Comparison of ENCODE assay signal across 17 cellular contexts in genomic region chr2:240297553-240298315, GRCh38.
"Had no signal": no experiment of that assay in that cellular context is flagged by ENCODE, and none has a peak within 500 bp of the region (broad histone marks: within the 10 kb centered on the region; RNA-seq: fewer than 3 reads in every experiment).

No MANE protein-coding gene starts in this region.

- ATAC-seq: foreskin keratinocyte, left lobe of liver, sciatic nerve had no signal

- H3K27me3 Mint-ChIP-seq: activated CD4-positive, alpha-beta T cell treated with anti-CD3 and anti-CD28 coated beads, Interleukin-2, amount 10 ng/mL, durations not matched to agents 24 days and 14 days; activated naive CD8-positive, alpha-beta T cell had no signal

- H3K27me3 ChIP-seq: cardiac muscle cell, ovary, testis, upper lobe of left lung had no signal

- H3K4me2 ChIP-seq: smooth muscle cell had no signal

- H3K4me1 Mint-ChIP-seq: activated CD4-positive, alpha-beta T cell treated with anti-CD3 and anti-CD28 coated beads, Interleukin-2, amount 10 ng/mL, durations not matched to agents 24 days and 14 days had no signal

- DNase-seq: activated CD4-positive, alpha-beta T cell treated with anti-CD3 and anti-CD28 coated beads, Interleukin-2, amount 10 ng/mL, durations not matched to agents 24 days and 14 days; endodermal cell; hippocampal formation; islet precursor cell; nephron progenitor cell; ovary; stimulated activated CD4-positive, alpha-beta T cell treated with anti-CD3 and anti-CD28 coated beads, Interleukin-4, amount 100 ng/mL, for 1 hour; T1000; testis had no signal

- H3K9me3 ChIP-seq: ovary, testis, upper lobe of left lung had no signal

- H3K4me3 ChIP-seq: cardiac muscle cell, ovary, smooth muscle cell, testis, upper lobe of left lung had no signal

- H3K27ac ChIP-seq: cardiac muscle cell, epithelial cell of prostate, foreskin keratinocyte, ovary, testis, upper lobe of left lung had no signal

- H3K4me3 Mint-ChIP-seq: activated CD4-positive, alpha-beta T cell treated with anti-CD3 and anti-CD28 coated beads, Interleukin-2, amount 10 ng/mL, durations not matched to agents 24 days and 14 days; activated naive CD8-positive, alpha-beta T cell; endodermal cell; nephron progenitor cell had no signal

- H3K4me1 ChIP-seq: foreskin keratinocyte, testis, upper lobe of left lung had no signal

- H3K36me3 Mint-ChIP-seq: activated naive CD8-positive, alpha-beta T cell had no signal

- H3K36me3 ChIP-seq: cardiac muscle cell, ovary, upper lobe of left lung had no signal

- H3K9me3 Mint-ChIP-seq: activated CD4-positive, alpha-beta T cell treated with anti-CD3 and anti-CD28 coated beads, Interleukin-2, amount 10 ng/mL, durations not matched to agents 24 days and 14 days; endodermal cell; nephron progenitor cell had no signal

- H3K27ac Mint-ChIP-seq: activated CD4-positive, alpha-beta T cell treated with anti-CD3 and anti-CD28 coated beads, Interleukin-2, amount 10 ng/mL, durations not matched to agents 24 days and 14 days; activated naive CD8-positive, alpha-beta T cell; endodermal cell; nephron progenitor cell had no signal
